In genomic region chr1:2208309-2209239, GRCh38 we compare ENCODE assay signal across 9 cellular contexts. TPM values are rescaled to one million over a fixed set of nuclear protein-coding genes. Genes with fewer than 3 reads are reported as not detected.
DNase-seq lines count a peak whose midpoint lies in the region; ATAC-seq and TF ChIP-seq lines count a peak whose summit lies in the region.
"Had no signal": no experiment of that assay in that cellular context is flagged by ENCODE, and none has a peak within 500 bp of the region (broad histone marks: within the 10 kb centered on the region; RNA-seq: fewer than 3 reads in every experiment).

No MANE protein-coding gene starts in this region.

- H3K36me3 ChIP-seq in liver (ENCODE audit: control insufficient read depth in 4 of 4, insufficient read depth in 3 of 4, low read depth in 1 of 4, low read length in 3 of 4), result peaks cover 0 to under 1% (median 0%) of the 10 kb centered on the region in 4 donors
- no peaks in the 10 kb centered on the region for H3K36me3 ChIP-seq in transverse colon

- H3K27ac ChIP-seq in caudate nucleus (ENCODE audit: low read depth, low read length), result peak overlapping the region; percentile 62
- H3K27ac ChIP-seq in liver (ENCODE audit: low read depth in 1 of 2, low read length in 2 of 2), result peak overlapping the region; percentile 80 to 98
- peak overlapping the region; percentile 76 to 92 (median 90) for H3K27ac ChIP-seq in transverse colon

- in situ Hi-C loops in transverse colon (cut with MboI; ENCODE audit: low pct_ligation_motif_present in 1 of 4, low pct_unique_long_range_greater_than_20kb in 1 of 4, low sequenced_read_pairs in 3 of 4) (loop anchor here in 3 of 4 donors (10.0 to 25.0 kb wide), 2 partner anchors 104 to 166 kb away; no protein-coding TSS in a partner anchor), G401 (cut with HindIII; ENCODE audit: low sequenced_read_pairs) (no loop called here)

- TF ChIP-seq POLR2A in transverse colon (IDR thresholded peaks at IDR 0.05), result no peak

- H3K4me3 ChIP-seq in liver (ENCODE audit: low read depth in 1 of 3, low read length in 3 of 3) (peak overlapping the region in 1 of 3 donors; percentile 24), transverse colon (no peak overlapping the region)

- H3K9me3 ChIP-seq in liver (ENCODE audit: control insufficient read depth in 4 of 4, low read length in 3 of 4), result no peaks in the 10 kb centered on the region
- no peaks in the 10 kb centered on the region for H3K9me3 ChIP-seq in transverse colon

- ATAC-seq in GM18498 (IDR thresholded peaks at IDR 0.05; ENCODE audit: unreplicated experiment), result no peak

- TF ChIP-seq RAD21 in liver (IDR thresholded peaks at IDR 0.05), result peak; percentile 48 to 54

- TF ChIP-seq CTCF in liver (IDR thresholded peaks at IDR 0.05; ENCODE audit: low read depth, low read length, missing input control), result peak; percentile 23
- no peak for TF ChIP-seq CTCF in transverse colon (IDR thresholded peaks at IDR 0.05)

- no peak for TF ChIP-seq EP300 in transverse colon (IDR thresholded peaks at IDR 0.05; ENCODE audit: low read depth)

- intact Hi-C loops in transverse colon (cut with DNase I; ENCODE audit: low total_unique reads), result no loop called here

- WGBS in liver, result 53% methylated on average over 24 of the region's 24 CpGs
- WGBS in transverse colon (ENCODE audit: low coverage in 1 of 2), 2 donors, result 32 to 49% methylated on average over 5 to 24 of the region's 24 CpGs

- H3K27me3 ChIP-seq in liver (ENCODE audit: control insufficient read depth in 4 of 4, insufficient read depth in 4 of 4, low read length in 3 of 4) (no peaks in the 10 kb centered on the region), transverse colon (no peaks in the 10 kb centered on the region)

- no peak overlapping the region for H3K9ac ChIP-seq in liver (ENCODE audit: low read depth in 1 of 2, low read length in 2 of 2)

- H3K4me1 ChIP-seq in liver (ENCODE audit: control insufficient read depth in 4 of 4, insufficient read depth in 4 of 4, low read length in 3 of 4) (peaks cover 21 to 56% (median 36%) of the 10 kb centered on the region in 4 donors), transverse colon (peaks cover 44 to 66% (median 55%) of the 10 kb centered on the region in 4 donors)

- DNase-seq in HuH-7 (ENCODE audit: low spot score) (peak; percentile 72), caudate nucleus (lab: John Stamatoyannopoulos, UW) (no peak), transverse colon (peak; percentile 62), G401 (ENCODE audit: low spot score) (no peak)
- DNase-seq in stimulated activated CD4-positive, alpha-beta T cell treated with anti-CD3 and anti-CD28 coated beads, Interleukin-12 subunit alpha, Interleukin-12 subunit beta, amount 100 ng/mL, for 4 hours, result no peak
- DNase-seq in activated T-cell treated with anti-CD3 and anti-CD28 coated beads, Interleukin-2, amount 50 U/mL, for 48 hours, result no peak
- DNase-seq: NCI-H446 treated with DMSO at 0.1 percent for 48 hours had no signal

TF ChIP-seq in liver, 16 proteins besides CTCF, POLR2A, EP300 and RAD21:
- TF ChIP-seq TAF1 (conservative IDR thresholded peaks at IDR 0.05), result no peak
- no peak for TF ChIP-seq NR2F2 (IDR thresholded peaks at IDR 0.05)
- peak; percentile 55 to 69 for TF ChIP-seq HNF4A (conservative IDR thresholded peaks at IDR 0.05)
- peak; percentile 35 for TF ChIP-seq REST (IDR thresholded peaks at IDR 0.05)
- peak; percentile 30 for TF ChIP-seq FOXA2 (IDR thresholded peaks at IDR 0.05)
- TF ChIP-seq GABPA (IDR thresholded peaks at IDR 0.05 in 1 of 2, conservative IDR thresholded peaks at IDR 0.05 in 1 of 2), result no peak
- peak; percentile 63 for TF ChIP-seq YY1 (IDR thresholded peaks at IDR 0.05)
- peak; percentile 43 for TF ChIP-seq FOXA1 (IDR thresholded peaks at IDR 0.05)
- no peak for TF ChIP-seq HNF4G (IDR thresholded peaks at IDR 0.05)
- no peak for TF ChIP-seq EGR1 (IDR thresholded peaks at IDR 0.05; ENCODE audit: low read depth in 2 of 2)
- TF ChIP-seq MAX (IDR thresholded peaks at IDR 0.05), result peak; percentile 41
- TF ChIP-seq, protein P1, sequence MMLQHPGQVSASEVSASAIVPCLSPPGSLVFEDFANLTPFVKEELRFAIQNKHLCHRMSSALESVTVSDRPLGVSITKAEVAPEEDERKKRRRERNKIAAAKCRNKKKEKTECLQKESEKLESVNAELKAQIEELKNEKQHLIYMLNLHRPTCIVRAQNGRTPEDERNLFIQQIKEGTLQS (IDR thresholded peaks at IDR 0.05), result no peak
- peak; percentile 67 for TF ChIP-seq SP1 (IDR thresholded peaks at IDR 0.05)
- TF ChIP-seq, protein P2, sequence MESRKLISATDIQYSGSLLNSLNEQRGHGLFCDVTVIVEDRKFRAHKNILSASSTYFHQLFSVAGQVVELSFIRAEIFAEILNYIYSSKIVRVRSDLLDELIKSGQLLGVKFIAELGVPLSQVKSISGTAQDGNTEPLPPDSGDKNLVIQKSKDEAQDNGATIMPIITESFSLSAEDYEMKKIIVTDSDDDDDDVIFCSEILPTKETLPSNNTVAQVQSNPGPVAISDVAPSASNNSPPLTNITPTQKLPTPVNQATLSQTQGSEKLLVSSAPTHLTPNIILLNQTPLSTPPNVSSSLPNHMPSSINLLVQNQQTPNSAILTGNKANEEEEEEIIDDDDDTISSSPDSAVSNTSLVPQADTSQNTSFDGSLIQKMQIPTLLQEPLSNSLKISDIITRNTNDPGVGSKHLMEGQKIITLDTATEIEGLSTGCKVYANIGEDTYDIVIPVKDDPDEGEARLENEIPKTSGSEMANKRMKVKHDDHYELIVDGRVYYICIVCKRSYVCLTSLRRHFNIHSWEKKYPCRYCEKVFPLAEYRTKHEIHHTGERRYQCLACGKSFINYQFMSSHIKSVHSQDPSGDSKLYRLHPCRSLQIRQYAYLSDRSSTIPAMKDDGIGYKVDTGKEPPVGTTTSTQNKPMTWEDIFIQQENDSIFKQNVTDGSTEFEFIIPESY (IDR thresholded peaks at IDR 0.05), result no peak
- TF ChIP-seq JUND (IDR thresholded peaks at IDR 0.05), result peak; percentile 55 to 60
- peak; percentile 38 to 87 for TF ChIP-seq RXRA (IDR thresholded peaks at IDR 0.05)

RNA-seq across cellular contexts. Expression of gene FAAP20, which starts 14.0 kb away (rescaled TPM):
- total RNA-seq in liver (10 to 100 TPM in 1 of 2 donors, 1 to 10 TPM in 1; 5.6 to 11.9 TPM), transverse colon (10 to 100 TPM; 19.4 to 84.5 (median 34.9) TPM)
- 10 to 100 TPM; 19.6 to 31.5 TPM for polyA plus RNA-seq in liver
- 79.9 and 105 TPM in 2 replicates for total RNA-seq in G401 (2014; rRNA removed; shearing (Covaris generic))

RNA-seq across cellular contexts. Expression of gene SKI, which starts 19.5 kb away (rescaled TPM):
- total RNA-seq in liver (10 to 100 TPM; 18.9 to 21.3 TPM), transverse colon (10 to 100 TPM; 24.4 to 52.4 (median 32.2) TPM)
- 10 to 100 TPM in 1 of 2 donors, 1 to 10 TPM in 1; 3.2 to 20.1 TPM for polyA plus RNA-seq in liver
- 5.8 and 15.2 TPM in 2 replicates for total RNA-seq in G401 (2014; rRNA removed; shearing (Covaris generic))

Comparison
In these comparisons a context has a peak if more than half of its experiments do, and no peak if none do; other contexts are left out.
1. DNase-seq: peak in HuH-7 (single experiment) and transverse colon (single experiment); none in caudate nucleus (0 of 61), G401 (single experiment), stimulated activated CD4-positive, alpha-beta T cell treated with anti-CD3 and anti-CD28 coated beads, Interleukin-12 subunit alpha, Interleukin-12 subunit beta, amount 100 ng/mL, for 4 hours (single experiment) and activated T-cell treated with anti-CD3 and anti-CD28 coated beads, Interleukin-2, amount 50 U/mL, for 48 hours (0 of 2).
2. Peak in every context shown above with its lines, with median percentiles within 50 percentile points of each other: H3K27ac ChIP-seq.